24 cellular contexts compared by ENCODE assay signal in the genomic region with DNA sequence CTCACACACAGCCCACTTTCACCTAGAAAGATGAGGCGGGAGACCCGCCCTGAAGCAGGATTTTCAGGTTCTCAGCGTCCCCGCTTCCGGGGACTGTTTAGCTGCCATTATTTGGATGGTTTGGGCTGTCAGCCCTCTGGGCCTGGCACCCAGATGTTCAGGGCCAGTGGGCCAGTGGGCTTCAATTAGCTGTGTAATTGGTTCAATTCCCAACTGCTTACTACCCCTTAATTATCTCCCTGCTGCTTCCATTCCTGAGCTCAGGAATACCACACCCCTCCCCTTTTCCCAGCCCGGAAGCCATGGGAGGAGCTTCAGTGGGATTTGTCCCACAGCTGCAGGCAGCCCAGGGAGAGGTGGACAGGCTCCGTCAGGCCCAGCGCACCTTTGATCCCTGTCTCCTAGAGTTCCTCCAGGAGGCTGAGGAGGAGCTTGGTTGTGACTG.
DNase-seq lines count a peak whose midpoint lies in the region; ATAC-seq, FAIRE-seq and TF ChIP-seq lines count a peak whose summit lies in the region.
"Had no signal": no experiment of that assay in that cellular context is flagged by ENCODE, and none has a peak within 500 bp of the region (broad histone marks: within the 10 kb centered on the region; RNA-seq: fewer than 3 reads in every experiment).

No MANE protein-coding gene starts in this region.

- WGBS in A549 (ENCODE audit: missing lambda C conversion rate), result 49% methylated on average over 8 of the region's 8 CpGs
- 9 to 17% methylated on average over 8 of the region's 8 CpGs for WGBS in GM23248 (ENCODE audit: low coverage in 1 of 2, low lambda C conversion rate in 2 of 2, missing lambda C conversion rate in 2 of 2), 2 experiments

- TF ChIP-seq EP300 in A549 (IDR thresholded peaks at IDR 0.05), result no peak

- H3K9ac ChIP-seq in keratinocyte (ENCODE audit: control insufficient read depth, extremely low read depth, insufficient read depth, low read length), result no peak overlapping the region
- no peak overlapping the region for H3K9ac ChIP-seq in GM23248
- H3K9ac ChIP-seq: parathyroid adenoma had no signal

- no peaks in the 10 kb centered on the region for H3K9me2 ChIP-seq in GM23248 (ENCODE audit: insufficient read depth)

- FAIRE-seq in A549 (lab: Jason Lieb, UNC) (no peak), bronchial epithelial cell (lab: Jason Lieb, UNC) (no peak), keratinocyte (lab: Jason Lieb, UNC) (no peak)
- FAIRE-seq: A204.1 had no signal

- H3K9me3 ChIP-seq in A549, result no peaks in the 10 kb centered on the region
- no peaks in the 10 kb centered on the region for H3K9me3 ChIP-seq in keratinocyte (ENCODE audit: control insufficient read depth, low read depth, low read length)
- no peaks in the 10 kb centered on the region for H3K9me3 ChIP-seq in GM23248 (ENCODE audit: low read depth)
- no peaks in the 10 kb centered on the region for H3K9me3 ChIP-seq in MG63
- H3K9me3 ChIP-seq: gastrocnemius medialis, suprapubic skin had no signal

- CTCF ChIA-PET in A549 (lab: Yijun Ruan, JAX), result no interaction called here

- POLR2A ChIA-PET in A549 (lab: Yijun Ruan, JAX), result no interaction called here

- TF ChIP-seq CTCF in A549 (IDR thresholded peaks at IDR 0.05) (no peak), bronchial epithelial cell (IDR thresholded peaks at IDR 0.05; ENCODE audit: insufficient read depth, low read length, severe bottlenecking) (no peak), keratinocyte (optimal IDR thresholded peaks at IDR 0.05 in 1 of 3, IDR thresholded peaks at IDR 0.05 in 1 of 3, conservative IDR thresholded peaks at IDR 0.05 in 1 of 3; ENCODE audit: extremely low read depth in 1 of 3, insufficient read depth in 2 of 3, low read length in 3 of 3) (no peak)

- H2AFZ ChIP-seq in keratinocyte (ENCODE audit: control insufficient read depth, low read length) (peak overlapping the region; percentile 72), GM23248 (no peak overlapping the region)
- H2AFZ ChIP-seq: parathyroid adenoma had no signal

- in situ Hi-C loops in GM23248 (cut with MboI), result no loop called here

- no peaks in the 10 kb centered on the region for H3K79me2 ChIP-seq in keratinocyte (ENCODE audit: control insufficient read depth, insufficient read depth, low read length)
- no peaks in the 10 kb centered on the region for H3K79me2 ChIP-seq in GM23248 (ENCODE audit: insufficient read depth)
- H3K79me2 ChIP-seq: parathyroid adenoma had no signal

- DNase-seq in A549 (ENCODE audit: low read depth in 1 of 2, low spot score in 1 of 2), result no peak
- peak; percentile 66 for DNase-seq in NCI-H2227 (lab: John Stamatoyannopoulos, UW; ENCODE audit: unreplicated experiment)
- DNase-seq in bronchial epithelial cell (ENCODE audit: low read depth), result peak; percentile 11
- DNase-seq in keratinocyte (ENCODE audit: low read depth, low spot score), result no peak
- no peak for DNase-seq in GM23248
- DNase-seq in MG63, result no peak
- DNase-seq: activated CD4-positive, alpha-beta T cell treated with anti-CD3 and anti-CD28 coated beads, Interleukin-2, amount 50 U/mL, for 4 hours; activated gamma-delta T cell treated with Interleukin-2 at 50 U/mL for 16 hours; activated T-cell treated with anti-CD3 and anti-CD28 coated beads for 4 hours; COR-L47; erythroblast; gastrocnemius medialis; Karpas-422; natural killer cell; NCI-H1048; NCI-H2029; NCI-H446 had no signal

- TF ChIP-seq POLR2A in A549 (IDR thresholded peaks at IDR 0.05; ENCODE audit: low read length), result no peak

- H3K27me3 ChIP-seq in bronchial epithelial cell (ENCODE audit: control insufficient read depth, insufficient read depth, low read length) (no peaks in the 10 kb centered on the region), keratinocyte (ENCODE audit: control insufficient read depth, extremely low read depth, insufficient read depth, low read length) (no peaks in the 10 kb centered on the region), GM23248 (replicated peaks; ENCODE audit: insufficient read depth) (no peaks in the 10 kb centered on the region), MG63 (no peaks in the 10 kb centered on the region)
- H3K27me3 ChIP-seq: gastrocnemius medialis had no signal

- H3K9me1 ChIP-seq in keratinocyte (ENCODE audit: control insufficient read depth, extremely low read depth, insufficient read depth, low read length), result no peaks in the 10 kb centered on the region

- H3K4me2 ChIP-seq in A549 (no peak overlapping the region), keratinocyte (ENCODE audit: control insufficient read depth, extremely low read depth, insufficient read depth, low read depth, low read length) (peak overlapping the region; percentile 28), GM23248 (ENCODE audit: unreplicated experiment) (no peak overlapping the region)

- H4K20me1 ChIP-seq in keratinocyte (ENCODE audit: control insufficient read depth, extremely low read depth, insufficient read depth, low read length), result no peaks in the 10 kb centered on the region
- H4K20me1 ChIP-seq in GM23248 (ENCODE audit: insufficient read depth), result no peaks in the 10 kb centered on the region

- TF ChIP-seq RAD21 in A549 (conservative IDR thresholded peaks at IDR 0.05 in 1 of 2, IDR thresholded peaks at IDR 0.05 in 1 of 2), result no peak

- no peak overlapping the region for H3K27ac ChIP-seq in A549
- no peak overlapping the region for H3K27ac ChIP-seq in keratinocyte (ENCODE audit: control insufficient read depth, insufficient read depth, low read length)
- H3K27ac ChIP-seq in GM23248, result no peak overlapping the region
- H3K27ac ChIP-seq: gastrocnemius medialis, parathyroid adenoma, suprapubic skin had no signal

- no peaks in the 10 kb centered on the region for H3K36me3 ChIP-seq in bronchial epithelial cell (ENCODE audit: control insufficient read depth, insufficient read depth, low read length)
- H3K36me3 ChIP-seq in keratinocyte (ENCODE audit: control insufficient read depth in 2 of 2, extremely low read depth in 1 of 2, insufficient read depth in 2 of 2, low read length in 2 of 2), result no peaks in the 10 kb centered on the region
- no peaks in the 10 kb centered on the region for H3K36me3 ChIP-seq in GM23248 (ENCODE audit: low read depth)
- no peaks in the 10 kb centered on the region for H3K36me3 ChIP-seq in MG63
- H3K36me3 ChIP-seq: gastrocnemius medialis, suprapubic skin had no signal

- H3K4me1 ChIP-seq in A549, result no peaks in the 10 kb centered on the region
- H3K4me1 ChIP-seq in keratinocyte (ENCODE audit: control insufficient read depth, extremely low read depth, insufficient read depth, low read length), result peaks cover 8% of the 10 kb centered on the region
- no peaks in the 10 kb centered on the region for H3K4me1 ChIP-seq in GM23248 (ENCODE audit: insufficient read depth)
- H3K4me1 ChIP-seq: gastrocnemius medialis, parathyroid adenoma had no signal

- ATAC-seq in A549, result peak; percentile 36 to 44; a peak in 3 of 6 replicates
- ATAC-seq in HG02884 (IDR thresholded peaks at IDR 0.05; ENCODE audit: unreplicated experiment), result no peak
- no peak for ATAC-seq in GM18517 (IDR thresholded peaks at IDR 0.05; ENCODE audit: unreplicated experiment)
- ATAC-seq: gastrocnemius medialis, left lobe of liver, natural killer cell, sciatic nerve had no signal

- H3F3A ChIP-seq in GM23248 (ENCODE audit: insufficient read depth), result no peaks in the 10 kb centered on the region

- dilution Hi-C loops in keratinocyte (cut with MboI; ENCODE audit: extremely low pct_ligation_motif_present, low sequenced_read_pairs), result no loop called here

- H3K4me3 ChIP-seq in A549 (no peak overlapping the region), bronchial epithelial cell (ENCODE audit: low read depth, low read length) (no peak overlapping the region), keratinocyte (ENCODE audit: control insufficient read depth in 2 of 3, extremely low read depth in 1 of 3, insufficient read depth in 2 of 3, low read depth in 1 of 3, low read length in 3 of 3) (no peak overlapping the region), GM23248 (no peak overlapping the region), MG63 (no peak overlapping the region)
- H3K4me3 ChIP-seq: gastrocnemius medialis, suprapubic skin had no signal

TF ChIP-seq in A549, 52 proteins besides CTCF, POLR2A, EP300 and RAD21 (continues in another document):
- TF ChIP-seq EHF (CRISPR knock-in tag; IDR thresholded peaks at IDR 0.05), result no peak
- TF ChIP-seq, protein P1, sequence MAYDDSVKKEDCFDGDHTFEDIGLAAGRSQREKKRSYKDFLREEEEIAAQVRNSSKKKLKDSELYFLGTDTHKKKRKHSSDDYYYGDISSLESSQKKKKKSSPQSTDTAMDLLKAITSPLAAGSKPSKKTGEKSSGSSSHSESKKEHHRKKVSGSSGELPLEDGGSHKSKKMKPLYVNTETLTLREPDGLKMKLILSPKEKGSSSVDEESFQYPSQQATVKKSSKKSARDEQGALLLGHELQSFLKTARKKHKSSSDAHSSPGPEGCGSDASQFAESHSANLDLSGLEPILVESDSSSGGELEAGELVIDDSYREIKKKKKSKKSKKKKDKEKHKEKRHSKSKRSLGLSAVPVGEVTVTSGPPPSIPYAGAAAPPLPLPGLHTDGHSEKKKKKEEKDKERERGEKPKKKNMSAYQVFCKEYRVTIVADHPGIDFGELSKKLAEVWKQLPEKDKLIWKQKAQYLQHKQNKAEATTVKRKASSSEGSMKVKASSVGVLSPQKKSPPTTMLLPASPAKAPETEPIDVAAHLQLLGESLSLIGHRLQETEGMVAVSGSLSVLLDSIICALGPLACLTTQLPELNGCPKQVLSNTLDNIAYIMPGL (CRISPR knock-in tag; IDR thresholded peaks at IDR 0.05; ENCODE audit: borderline replicate concordance), result no peak
- TF ChIP-seq BHLHE40 (IDR thresholded peaks at IDR 0.05; ENCODE audit: low read depth, low read length), result no peak
- TF ChIP-seq RFX5 (IDR thresholded peaks at IDR 0.05), result no peak
- no peak for TF ChIP-seq HOXB13 (CRISPR knock-in tag; IDR thresholded peaks at IDR 0.05; ENCODE audit: low read depth)

Comparison
In these comparisons a context has a peak if more than half of its experiments do, and no peak if none do; other contexts are left out.
1. ATAC-seq: peak in A549 (2 of 2); none in HG02884 (single experiment) and GM18517 (single experiment).
2. DNase-seq: peak in NCI-H2227 (single experiment) and bronchial epithelial cell (single experiment); none in A549 (0 of 2), keratinocyte (single experiment), GM23248 (single experiment) and MG63 (single experiment).